In genomic region chr12:53069621-53070410, GRCh38 we compare ENCODE assay signal across 15 cellular contexts. TPM values are rescaled to one million over a fixed set of nuclear protein-coding genes. Genes with fewer than 3 reads are reported as not detected.
DNase-seq lines count a peak whose midpoint lies in the region; ATAC-seq and TF ChIP-seq lines count a peak whose summit lies in the region.
"Had no signal": no experiment of that assay in that cellular context is flagged by ENCODE, and none has a peak within 500 bp of the region (broad histone marks: within the 10 kb centered on the region; RNA-seq: fewer than 3 reads in every experiment).

No MANE protein-coding gene starts in this region.

- H3K4me1 ChIP-seq in esophagus squamous epithelium (peaks cover 53 to 99% (median 78%) of the 10 kb centered on the region in 3 donors), tibial nerve (peaks cover 0 to 100% (median 82%) of the 10 kb centered on the region in 4 donors), HAP-1 (no peaks in the 10 kb centered on the region)

- H3K27me3 ChIP-seq in esophagus squamous epithelium, result no peaks in the 10 kb centered on the region
- no peaks in the 10 kb centered on the region for H3K27me3 ChIP-seq in tibial nerve
- no peaks in the 10 kb centered on the region for H3K27me3 ChIP-seq in HAP-1 (ENCODE audit: low read depth)

- H3K36me3 Mint-ChIP-seq in activated T-helper 17 cell treated with anti-CD3 and anti-CD28 coated beads, Interleukin-2, amount 50 U/mL, for 72 hours (ENCODE audit: low read depth), result peaks cover 84% of the 10 kb centered on the region
- peaks cover 0 to 86% (median 13%) of the 10 kb centered on the region in 3 donors for H3K36me3 Mint-ChIP-seq in naive thymus-derived CD8-positive, alpha-beta T cell

- no peaks in the 10 kb centered on the region for H3K9me3 ChIP-seq in esophagus squamous epithelium
- no peaks in the 10 kb centered on the region for H3K9me3 ChIP-seq in tibial nerve
- H3K9me3 ChIP-seq in HAP-1, result no peaks in the 10 kb centered on the region
- H3K9me3 ChIP-seq: lower lobe of right lung had no signal

- WGBS in esophagus squamous epithelium, 2 donors, result 30 to 47% methylated on average over 2 to 5 of the region's 12 CpGs
- WGBS in tibial nerve, 2 donors, result 40 to 49% methylated on average over 12 of the region's 12 CpGs

- POLR2A ChIA-PET in naive thymus-derived CD8-positive, alpha-beta T cell (lab: Charles Lee), result interaction anchor here (1.0 to 6.4 kb wide), 2 partner anchors 14 to 29 kb away, joined by 3 to 34 read pairs; partner anchors contain the start of gene IGFBP6

- peaks cover 20% of the 10 kb centered on the region for H3K4me1 Mint-ChIP-seq in activated T-helper 17 cell treated with anti-CD3 and anti-CD28 coated beads, Interleukin-2, amount 50 U/mL, for 72 hours
- H3K4me1 Mint-ChIP-seq in naive thymus-derived CD8-positive, alpha-beta T cell, result peaks cover 21 to 48% (median 38%) of the 10 kb centered on the region in 4 donors

- no peak for TF ChIP-seq CTCF in esophagus squamous epithelium (IDR thresholded peaks at IDR 0.05)
- no peak for TF ChIP-seq CTCF in tibial nerve (IDR thresholded peaks at IDR 0.05)

- TF ChIP-seq EP300 in tibial nerve (IDR thresholded peaks at IDR 0.05), result peak in 1 of 2 donors; percentile 85

- H3K27ac Mint-ChIP-seq in activated T-helper 17 cell treated with anti-CD3 and anti-CD28 coated beads, Interleukin-2, amount 50 U/mL, for 72 hours, result peak overlapping the region; percentile 62
- H3K27ac Mint-ChIP-seq in naive thymus-derived CD8-positive, alpha-beta T cell, result peak overlapping the region in 6 of 10 donors; percentile 13 to 76 (median 47)

- H3K4me3 ChIP-seq in esophagus squamous epithelium (no peak overlapping the region), tibial nerve (peak overlapping the region in 1 of 4 donors; percentile 37), HAP-1 (no peak overlapping the region)
- H3K4me3 ChIP-seq: lower lobe of right lung, PC-9 had no signal

- DNase-seq in esophagus squamous epithelium (lab: John Stamatoyannopoulos, UW) (no peak), tibial nerve (ENCODE audit: low spot score in 2 of 2) (peak in 1 of 2 donors; percentile 80), HAP-1 (ENCODE audit: low spot score in 2 of 2) (no peak)
- DNase-seq in naive thymus-derived CD8-positive, alpha-beta T cell, result no peak
- DNase-seq in stimulated activated CD4-positive, alpha-beta T cell treated with anti-CD3 and anti-CD28 coated beads, Interleukin-4, amount 100 ng/mL, for 24 hours, result no peak
- DNase-seq: activated CD4-positive, CD25-positive, alpha-beta regulatory T cell treated with anti-CD3 and anti-CD28 coated beads, Interleukin-2, amount 50 U/mL, for 72 hours; C1 segment of cervical spinal cord; lower lobe of right lung; NCI-H146; NCI-H446 treated with DMSO at 0.1 percent for 48 hours; occipital lobe; PC-9 had no signal

- TF ChIP-seq POLR2A in esophagus squamous epithelium (IDR thresholded peaks at IDR 0.05) (no peak), tibial nerve (IDR thresholded peaks at IDR 0.05) (no peak)

- peak overlapping the region; percentile 34 to 84 (median 78) for H3K27ac ChIP-seq in esophagus squamous epithelium
- peak overlapping the region; percentile 75 to 100 (median 91) for H3K27ac ChIP-seq in tibial nerve
- H3K27ac ChIP-seq: lower lobe of right lung, PC-9 had no signal

- no peak overlapping the region for H3K4me3 Mint-ChIP-seq in activated T-helper 17 cell treated with anti-CD3 and anti-CD28 coated beads, Interleukin-2, amount 50 U/mL, for 72 hours
- H3K4me3 Mint-ChIP-seq in naive thymus-derived CD8-positive, alpha-beta T cell, result no peak overlapping the region

- no peaks in the 10 kb centered on the region for H3K9me3 Mint-ChIP-seq in activated T-helper 17 cell treated with anti-CD3 and anti-CD28 coated beads, Interleukin-2, amount 50 U/mL, for 72 hours
- no peaks in the 10 kb centered on the region for H3K9me3 Mint-ChIP-seq in naive thymus-derived CD8-positive, alpha-beta T cell

- H3K27me3 Mint-ChIP-seq in activated T-helper 17 cell treated with anti-CD3 and anti-CD28 coated beads, Interleukin-2, amount 50 U/mL, for 72 hours, result no peaks in the 10 kb centered on the region
- no peaks in the 10 kb centered on the region for H3K27me3 Mint-ChIP-seq in naive thymus-derived CD8-positive, alpha-beta T cell

- in situ Hi-C loops in HAP-1 (cut with MboI; ENCODE audit: low sequenced_read_pairs), result loop anchor here (10.0 kb wide), 1 partner anchor 215 kb away; no protein-coding TSS in a partner anchor

- ATAC-seq in activated T-helper 17 cell treated with anti-CD3 and anti-CD28 coated beads, Interleukin-2, amount 50 U/mL, for 72 hours (replicated peaks), result no peak
- no peak for ATAC-seq in naive thymus-derived CD8-positive, alpha-beta T cell
- ATAC-seq in HG03139 (IDR thresholded peaks at IDR 0.05; ENCODE audit: unreplicated experiment), result no peak
- ATAC-seq: lower lobe of right lung had no signal

- peaks cover 4 to 91% (median 9%) of the 10 kb centered on the region in 3 donors for H3K36me3 ChIP-seq in esophagus squamous epithelium
- H3K36me3 ChIP-seq in tibial nerve, result peaks cover 0 to 45% (median 0%) of the 10 kb centered on the region in 3 donors
- peaks cover 11% of the 10 kb centered on the region; the same call in 1 of the 2 replicates for H3K36me3 ChIP-seq in HAP-1 (replicated peaks)

- intact Hi-C loops in esophagus squamous epithelium (cut with DNase I), result loop anchor here (5.0 kb wide), 1 partner anchor 32 kb away; the partner anchor contains the start of gene SOAT2

RNA-seq across cellular contexts. Expression of gene SPRYD3, which starts 9.4 kb away (rescaled TPM):
- 10 to 100 TPM; 25.4 to 28.8 TPM for total RNA-seq in activated T-helper 17 cell treated with anti-CD3 and anti-CD28 coated beads, Interleukin-2, amount 50 U/mL, for 72 hours
- total RNA-seq in esophagus squamous epithelium (10 to 100 TPM; 28.2 to 41.4 (median 29.2) TPM), tibial nerve (10 to 100 TPM; 51.8 to 57.0 (median 54.3) TPM)
- 10 to 100 TPM; 47.8 to 50.0 TPM for total RNA-seq in naive thymus-derived CD8-positive, alpha-beta T cell
- 10 to 100 TPM; 49.4 to 53.2 (median 51.7) TPM for polyA plus RNA-seq in naive thymus-derived CD8-positive, alpha-beta T cell

RNA-seq across cellular contexts. Expression of gene TNS2, which starts 20.0 kb away (rescaled TPM):
- total RNA-seq in activated T-helper 17 cell treated with anti-CD3 and anti-CD28 coated beads, Interleukin-2, amount 50 U/mL, for 72 hours, result 1 to 10 TPM in 1 of 2 donors, under 1 TPM in 1; 0.69 to 4.6 TPM
- total RNA-seq in esophagus squamous epithelium (10 to 100 TPM; 10.8 to 82.0 (median 20.8) TPM), tibial nerve (100 to 1,000 TPM; 411 to 653 (median 546) TPM)
- 1 to 10 TPM; 2.4 to 3.0 TPM for total RNA-seq in naive thymus-derived CD8-positive, alpha-beta T cell
- polyA plus RNA-seq in naive thymus-derived CD8-positive, alpha-beta T cell, result under 1 TPM in 2 of 3 donors, not detected in 1; 0.13 to 0.19 TPM

RNA-seq across cellular contexts. Expression of gene IGFBP6, which starts 27.7 kb away (rescaled TPM):
- total RNA-seq in activated T-helper 17 cell treated with anti-CD3 and anti-CD28 coated beads, Interleukin-2, amount 50 U/mL, for 72 hours, result 1 to 10 TPM in 1 of 2 donors, under 1 TPM in 1; 0.45 to 6.0 TPM
- total RNA-seq in esophagus squamous epithelium (100 to 1,000 TPM in 2 of 4 donors, 10 to 100 TPM in 2; 34.5 to 506 (median 94.0) TPM), tibial nerve (1,000 to 10,000 TPM; 1,043 to 8,473 (median 5,787) TPM)
- under 1 TPM in 1 of 2 experiments, not detected in 1; 0.65 TPM for total RNA-seq in naive thymus-derived CD8-positive, alpha-beta T cell
- polyA plus RNA-seq in naive thymus-derived CD8-positive, alpha-beta T cell, result 10 to 100 TPM in 2 of 3 donors, 1 to 10 TPM in 1; 7.5 to 16.9 (median 16.9) TPM

RNA-seq across cellular contexts. Expression of gene SOAT2, which starts 33.5 kb away (rescaled TPM):
- total RNA-seq in activated T-helper 17 cell treated with anti-CD3 and anti-CD28 coated beads, Interleukin-2, amount 50 U/mL, for 72 hours, result 1 to 10 TPM in 1 of 2 donors, under 1 TPM in 1; 0.28 to 1.1 TPM
- not detected for total RNA-seq in esophagus squamous epithelium
- total RNA-seq in naive thymus-derived CD8-positive, alpha-beta T cell, result under 1 TPM; 0.42 to 0.80 TPM
- polyA plus RNA-seq in naive thymus-derived CD8-positive, alpha-beta T cell, result under 1 TPM; 0.67 to 0.77 (median 0.71) TPM
- 1 to 10 TPM in 1 of 4 donors, under 1 TPM in 3; 0.30 to 2.9 (median 0.72) TPM for total RNA-seq in tibial nerve
- total RNA-seq: endothelial cell of umbilical vein, lower lobe of right lung, occipital lobe had no signal
- polyA plus RNA-seq: endothelial cell of umbilical vein had no signal

Comparison
In these comparisons a context has a peak if more than half of its experiments do, and no peak if none do; other contexts are left out.
1. RNA of gene TNS2, which starts 20.0 kb away (total RNA-seq): 411 to 653 TPM in tibial nerve; 10.8 to 82.0 TPM in esophagus squamous epithelium, 0.69 to 4.6 TPM in activated T-helper 17 cell treated with anti-CD3 and anti-CD28 coated beads, Interleukin-2, amount 50 U/mL, for 72 hours and 2.4 to 3.0 TPM in naive thymus-derived CD8-positive, alpha-beta T cell; every median in the first group is over 4 times any median in the second.
2. RNA of gene IGFBP6, which starts 27.7 kb away (total RNA-seq): 1,043 to 8,473 TPM in tibial nerve and 34.5 to 506 TPM in esophagus squamous epithelium; 0.45 to 6.0 TPM in activated T-helper 17 cell treated with anti-CD3 and anti-CD28 coated beads, Interleukin-2, amount 50 U/mL, for 72 hours and 0.65 TPM in naive thymus-derived CD8-positive, alpha-beta T cell; every median in the first group is over 4 times any median in the second.